In the genomic region with DNA sequence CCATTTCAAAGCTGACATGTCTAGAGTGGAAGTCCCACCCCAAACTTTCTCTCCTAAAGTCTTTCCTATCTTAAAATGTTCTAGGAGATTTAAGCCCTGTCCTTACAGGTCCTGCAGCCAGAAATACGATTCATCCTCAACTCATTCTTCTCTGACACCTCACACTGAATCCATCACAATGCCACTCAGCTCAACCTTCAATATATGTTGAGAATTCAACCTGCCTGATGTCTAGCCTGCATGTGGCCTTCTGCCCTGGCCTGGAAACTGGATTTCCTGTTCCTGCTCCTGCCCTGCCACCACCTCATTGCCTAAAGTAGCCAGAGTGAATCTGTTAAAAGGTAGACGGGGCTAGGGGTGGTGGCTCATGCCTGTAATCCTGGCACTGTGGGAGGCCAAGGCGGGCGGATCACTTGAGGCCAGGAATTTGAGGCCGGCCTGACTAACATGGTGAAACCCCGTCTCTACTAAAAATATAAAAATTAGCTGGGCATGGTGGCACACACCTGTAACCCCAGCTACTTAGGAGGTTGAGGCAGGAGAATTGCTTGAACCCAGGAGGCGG, we compare ENCODE assay signal across 7 cellular contexts.
"Had no signal": no experiment of that assay in that cellular context is flagged by ENCODE, and none has a peak within 500 bp of the region (broad histone marks: within the 10 kb centered on the region; RNA-seq: fewer than 3 reads in every experiment).

No MANE protein-coding gene starts in this region.

- H3K4me3 ChIP-seq: GM23338, K562 had no signal

- H2AFZ ChIP-seq: GM23338 had no signal

- FAIRE-seq: H1, H54, K562 had no signal

- H3K4me2 ChIP-seq: GM23338 had no signal

- DNase-seq: H9, HCEC 1CT, IMR-90 had no signal
